Comparison of ENCODE assay signal across 8 cellular contexts in genomic region chr19:46746281-46746965, GRCh38. TPM values are rescaled to one million over a fixed set of nuclear protein-coding genes. Genes with fewer than 3 reads are reported as not detected.
DNase-seq lines count a peak whose midpoint lies in the region; ATAC-seq and TF ChIP-seq lines count a peak whose summit lies in the region.

TSS of gene STRN4 (minus strand) at chr19:46746450. CDS start at chr19:46746430, 20 bp downstream.

- POLR2A ChIA-PET in HEK293 (lab: Yijun Ruan, JAX) = interaction anchor here (1.6 to 2.2 kb wide), 3 partner anchors 42 to 146 kb away, joined by 5 to 6 read pairs (median 5); partner anchors contain the start of genes AP2S1, CALM3 and SLC1A5

- ATAC-seq in mucosa of descending colon = peak; percentile 83

- H3K9me3 ChIP-seq in HEK293 (ENCODE audit: control insufficient read depth, insufficient read depth, low read depth, low read length) (no peaks in the 10 kb centered on the region), mucosa of descending colon (no peaks in the 10 kb centered on the region)

- TF ChIP-seq CTCF in HEK293 (tag by site-specific recombination; IDR thresholded peaks at IDR 0.05) (no peak), mucosa of descending colon (IDR thresholded peaks at IDR 0.05) (no peak)

- H3K4me3 ChIP-seq in HEK293 (ENCODE audit: low read depth, low read length) = peak within 1 kb of the TSS; percentile 70
- H3K4me3 ChIP-seq in mucosa of descending colon = peak within 1 kb of the TSS; percentile 100

- intact Hi-C loops in mucosa of descending colon (cut with DNase I, micrococcal nuclease) = no loop called here

- peak within 1 kb of the TSS; percentile 99 for H3K27ac ChIP-seq in HEK293 (ENCODE audit: extremely low read depth, low read depth, low read length)

- DNase-seq in ELR (ENCODE audit: low read depth) (peak; percentile 67), NCI-H2196 treated with DMSO at 0.1 percent for 48 hours (lab: John Stamatoyannopoulos, UW; ENCODE audit: unreplicated experiment) (peak; percentile 29), epidermal melanocyte (ENCODE audit: insufficient read length, low spot score) (peak; percentile 95), mucosa of descending colon (peak in 2 of 3 donors; percentile 52 to 71), superior temporal gyrus (ENCODE audit: extremely low spot score) (no peak)
- peak; percentile 63 for DNase-seq in activated CD8-positive, alpha-beta memory T cell treated with anti-CD3 and anti-CD28 coated beads, Interleukin-2, amount 50 U/mL, for 4 hours
- DNase-seq in stimulated activated naive CD4-positive, alpha-beta T cell (lab: John Stamatoyannopoulos, UW) = peak; percentile 35 to 63 (median 53)

- H3K36me3 ChIP-seq in HEK293 (ENCODE audit: control insufficient read depth in 2 of 2, insufficient read depth in 1 of 2, low read length in 2 of 2) (peaks cover 31 to 35% of the 10 kb centered on the region in 2 experiments; a peak in 2 of 3 replicates), mucosa of descending colon (ENCODE audit: low read depth) (no peaks in the 10 kb centered on the region)

- CTCF ChIA-PET in HEK293 (lab: Yijun Ruan, JAX) = no interaction called here

- H3K4me1 ChIP-seq in HEK293 (ENCODE audit: control insufficient read depth, insufficient read depth, low read length) = peaks cover 6% of the 10 kb centered on the region
- peaks cover 19% of the 10 kb centered on the region for H3K4me1 ChIP-seq in mucosa of descending colon (ENCODE audit: low read depth)

TF ChIP-seq in HEK293, 187 proteins besides CTCF, POLR2A, EP300 and RAD21 (continues in another document):
- TF ChIP-seq ZFHX2 (tag by site-specific recombination; conservative IDR thresholded peaks at IDR 0.05) (peak; percentile 53), ZNF501 (tag by site-specific recombination; IDR thresholded peaks at IDR 0.05) (0 out of 2 replicates have a peak, but pooled peaks have one; percentile 40), KLF1 (tag by site-specific recombination; IDR thresholded peaks at IDR 0.05) (peak; percentile 12; the same call in 1 of the 2 replicates), GFI1B (tag by site-specific recombination; IDR thresholded peaks at IDR 0.05) (no peak), PRDM10 (tag by site-specific recombination; IDR thresholded peaks at IDR 0.05) (peak; percentile 77), ZNF560 (tag by site-specific recombination; IDR thresholded peaks at IDR 0.05; ENCODE audit: borderline replicate concordance) (no peak), ZEB2 (tag by site-specific recombination; IDR thresholded peaks at IDR 0.05) (no peak; the same call in 1 of the 2 replicates), PATZ1 (tag by site-specific recombination; IDR thresholded peaks at IDR 0.05) (peak; percentile 74), ZNF335 (tag by site-specific recombination; conservative IDR thresholded peaks at IDR 0.05) (peak; percentile 63; the same call in 1 of the 2 replicates), ZBTB7A (tag by site-specific recombination; IDR thresholded peaks at IDR 0.05; ENCODE audit: low read depth) (peak; percentile 15; the same call in 1 of the 2 replicates), ZSCAN30 (tag by site-specific recombination; IDR thresholded peaks at IDR 0.05) (0 out of 2 replicates have a peak, but pooled peaks have one; percentile 13), ZXDB (tag by site-specific recombination; IDR thresholded peaks at IDR 0.05) (peak; percentile 36; the same call in 1 of the 2 replicates), KLF16 (tag by site-specific recombination; IDR thresholded peaks at IDR 0.05) (0 out of 2 replicates have a peak, but pooled peaks have one; percentile 28), ZBTB26 (tag by site-specific recombination; optimal IDR thresholded peaks at IDR 0.05) (peak; percentile 52), ZBTB6 (tag by site-specific recombination; IDR thresholded peaks at IDR 0.05) (no peak), SP7 (tag by site-specific recombination; IDR thresholded peaks at IDR 0.05) (peak; percentile 26; the same call in 1 of the 2 replicates), PRDM1 (tag by site-specific recombination; IDR thresholded peaks at IDR 0.05) (peak; percentile 88), ZBTB10 (tag by site-specific recombination; IDR thresholded peaks at IDR 0.05) (peak; percentile 59)

RNA-seq across cellular contexts. Expression of gene STRN4, which starts in this region (rescaled TPM):
- 10 to 100 TPM; 68.3 to 79.2 (median 73.7) TPM for total RNA-seq in mucosa of descending colon
